8 cellular contexts compared by ENCODE assay signal in genomic region chr5:120463991-120464626, GRCh38. TPM values are rescaled to one million over a fixed set of nuclear protein-coding genes. Genes with fewer than 3 reads are reported as not detected.
A peak's percentile ranks its signal among the peaks of the same experiment; 100 is the strongest.
DNase-seq lines count a peak whose midpoint lies in the region; ATAC-seq and TF ChIP-seq lines count a peak whose summit lies in the region.

TSS of gene PRR16 (plus strand) at chr5:120464300.

- H2BK5ac ChIP-seq in trophoblast cell (ENCODE audit: low read depth, low read length, poor library complexity), result no peak within 1 kb of the TSS

- no CpG with 5 or more reads among the region's 62 CpGs for WGBS in trophoblast cell (ENCODE audit: extremely low coverage, insufficient coverage, insufficient read length)

- ATAC-seq in HG02588 (IDR thresholded peaks at IDR 0.05; ENCODE audit: unreplicated experiment), result peak; percentile 56

- H3K4me1 ChIP-seq in right atrium auricular region (peaks cover 0 to 15% of the 10 kb centered on the region in 2 donors), trophoblast cell (ENCODE audit: control insufficient read depth in 1 of 2, insufficient read depth in 2 of 2, low read length in 2 of 2) (peaks cover 3 to 8% of the 10 kb centered on the region in 2 experiments)

- H3K36me3 ChIP-seq in right atrium auricular region (no peaks in the 10 kb centered on the region), trophoblast cell (ENCODE audit: control insufficient read depth in 1 of 2, insufficient read depth in 2 of 2, low read length in 2 of 2) (no peaks in the 10 kb centered on the region)

- no peak within 1 kb of the TSS for H3K14ac ChIP-seq in trophoblast cell (ENCODE audit: low read length)

- peaks cover 11% of the 10 kb centered on the region for H3K4me1 Mint-ChIP-seq in activated naive CD4-positive, alpha-beta T cell treated with anti-CD3 and anti-CD28 coated beads for 36 hours (ENCODE audit: low read depth)

- H4K8ac ChIP-seq in trophoblast cell (ENCODE audit: low read depth, low read length), result no peak within 1 kb of the TSS

- H3K27me3 ChIP-seq in right atrium auricular region, result no peaks in the 10 kb centered on the region
- H3K27me3 ChIP-seq in trophoblast cell (ENCODE audit: insufficient read depth, low read length), result peaks cover 12% of the 10 kb centered on the region

- H3K79me1 ChIP-seq in trophoblast cell (ENCODE audit: low read length), result no peaks in the 10 kb centered on the region

- peak within 1 kb of the TSS; percentile 100 for H3K4me2 ChIP-seq in trophoblast cell (ENCODE audit: low read length)

- no peaks in the 10 kb centered on the region for H3K9me3 ChIP-seq in right atrium auricular region
- no peaks in the 10 kb centered on the region for H3K9me3 ChIP-seq in trophoblast cell (ENCODE audit: insufficient read depth, low read depth, low read length)

- peak; percentile 9 for DNase-seq in activated naive CD4-positive, alpha-beta T cell treated with anti-CD3 and anti-CD28 coated beads for 36 hours
- no peak for DNase-seq in activated naive CD4-positive, alpha-beta T cell treated with Interleukin-2 at 50 U/mL for 16 hours
- DNase-seq in NCI-H1930 (lab: John Stamatoyannopoulos, UW) (peak; percentile 22 to 42), amygdala (lab: John Stamatoyannopoulos, UW) (peak in 33 of 56 donors; percentile 1 to 65 (median 35)), right atrium auricular region (ENCODE audit: low spot score) (no peak), trophoblast cell (peak; percentile 6 to 39), NCI-H2029 (lab: John Stamatoyannopoulos, UW) (no peak)

- no peak within 1 kb of the TSS for H3K4ac ChIP-seq in trophoblast cell (ENCODE audit: low read depth, low read length)

- peak within 1 kb of the TSS; percentile 59 to 65 for H3K4me3 ChIP-seq in right atrium auricular region
- H3K4me3 ChIP-seq in trophoblast cell (ENCODE audit: low read depth, low read length), result peak within 1 kb of the TSS; percentile 73

- H2AFZ ChIP-seq in trophoblast cell (ENCODE audit: insufficient read depth, low read length, poor library complexity), result peak within 1 kb of the TSS; percentile 91

- peak within 1 kb of the TSS; percentile 24 for H3K18ac ChIP-seq in trophoblast cell (ENCODE audit: low read length)

- peak in 1 of 2 donors; percentile 54 for TF ChIP-seq CTCF in right atrium auricular region (IDR thresholded peaks at IDR 0.05)

- no peak within 1 kb of the TSS for H2BK120ac ChIP-seq in trophoblast cell (ENCODE audit: insufficient read depth, low read length, poor library complexity)

- H4K91ac ChIP-seq in trophoblast cell (ENCODE audit: low read depth, low read length), result no peak within 1 kb of the TSS

- H3K79me2 ChIP-seq in trophoblast cell (ENCODE audit: control insufficient read depth, insufficient read depth, low read length, poor library complexity), result no peaks in the 10 kb centered on the region

- peaks cover 32% of the 10 kb centered on the region for H3K27me3 Mint-ChIP-seq in activated naive CD4-positive, alpha-beta T cell treated with anti-CD3 and anti-CD28 coated beads for 36 hours (ENCODE audit: low read depth)

- peak within 1 kb of the TSS; percentile 48 for H3K4me3 Mint-ChIP-seq in activated naive CD4-positive, alpha-beta T cell treated with anti-CD3 and anti-CD28 coated beads for 36 hours

- H3K27ac Mint-ChIP-seq in activated naive CD4-positive, alpha-beta T cell treated with anti-CD3 and anti-CD28 coated beads for 36 hours, result no peak within 1 kb of the TSS

- no peak within 1 kb of the TSS for H4K12ac ChIP-seq in trophoblast cell (ENCODE audit: low read depth, low read length)

- peak within 1 kb of the TSS; percentile 66 to 89 for H3K27ac ChIP-seq in right atrium auricular region
- H3K27ac ChIP-seq in trophoblast cell (ENCODE audit: low read depth, low read length), result no peak within 1 kb of the TSS

- H3K9me3 Mint-ChIP-seq in activated naive CD4-positive, alpha-beta T cell treated with anti-CD3 and anti-CD28 coated beads for 36 hours, result no peaks in the 10 kb centered on the region

- H2BK12ac ChIP-seq in trophoblast cell (ENCODE audit: low read length), result no peak within 1 kb of the TSS

- H3K23ac ChIP-seq in trophoblast cell (ENCODE audit: low read length), result no peak within 1 kb of the TSS

- CTCF ChIA-PET in activated naive CD4-positive, alpha-beta T cell treated with anti-CD3 and anti-CD28 coated beads for 36 hours (lab: Charles Lee), result interaction anchor here (0.6 kb wide), 1 partner anchor 104 kb away, joined by 4 read pairs; no protein-coding TSS in a partner anchor

- intact Hi-C loops in activated naive CD4-positive, alpha-beta T cell treated with anti-CD3 and anti-CD28 coated beads for 36 hours (cut with micrococcal nuclease), result no loop called here

- H3K36me3 Mint-ChIP-seq in activated naive CD4-positive, alpha-beta T cell treated with anti-CD3 and anti-CD28 coated beads for 36 hours (ENCODE audit: low read depth), result no peaks in the 10 kb centered on the region

- H2AK5ac ChIP-seq in trophoblast cell (ENCODE audit: low read length), result no peak within 1 kb of the TSS

- H3K9ac ChIP-seq in trophoblast cell (ENCODE audit: low read length), result no peak within 1 kb of the TSS

RNA-seq across cellular contexts. Expression of gene PRR16, which starts in this region (rescaled TPM):
- not detected for total RNA-seq in activated naive CD4-positive, alpha-beta T cell treated with anti-CD3 and anti-CD28 coated beads for 36 hours
- total RNA-seq in right atrium auricular region, result 1 to 10 TPM; 1.7 to 6.3 TPM
- 0.55 and 0.61 TPM in 2 replicates for polyA plus RNA-seq in trophoblast cell (2013)

Comparison
In these comparisons a context has a peak if more than half of its experiments do, and no peak if none do; other contexts are left out.
1. Peak in DNase-seq in activated naive CD4-positive, alpha-beta T cell treated with anti-CD3 and anti-CD28 coated beads for 36 hours; RNA of the gene not detected or under 1 TPM.
2. DNase-seq: peak in NCI-H1930 (2 of 2), amygdala (33 of 56) and trophoblast cell (2 of 2); none in activated naive CD4-positive, alpha-beta T cell treated with Interleukin-2 at 50 U/mL for 16 hours (single experiment), right atrium auricular region (single experiment) and NCI-H2029 (single experiment).